ENCODE assay signal across 1 cellular context in genomic region chr11:10538924-10539323, GRCh38.
TF ChIP-seq lines count a peak whose summit lies in the region.

No MANE protein-coding gene starts in this region.

TF ChIP-seq in A549, 52 proteins besides CTCF, POLR2A, EP300 and RAD21 (continued from another document):
- no peak for TF ChIP-seq HMGXB4 (CRISPR knock-in tag; IDR thresholded peaks at IDR 0.05; ENCODE audit: borderline replicate concordance)
- TF ChIP-seq GATA3 (IDR thresholded peaks at IDR 0.05; ENCODE audit: borderline replicate concordance): no peak
- TF ChIP-seq BHLHE40 (IDR thresholded peaks at IDR 0.05; ENCODE audit: low read depth, low read length): no peak
- no peak for TF ChIP-seq FOSB (CRISPR knock-in tag; IDR thresholded peaks at IDR 0.05)
- no peak for TF ChIP-seq TP53 (CRISPR knock-in tag; IDR thresholded peaks at IDR 0.05)
- no peak for TF ChIP-seq RCOR1 (IDR thresholded peaks at IDR 0.05; ENCODE audit: low read depth, low read length)
- TF ChIP-seq SREBF2 (IDR thresholded peaks at IDR 0.05): no peak
- TF ChIP-seq NFE2L2 (conservative IDR thresholded peaks at IDR 0.05; ENCODE audit: low read length): no peak
